17 cellular contexts compared by ENCODE assay signal in the genomic region with DNA sequence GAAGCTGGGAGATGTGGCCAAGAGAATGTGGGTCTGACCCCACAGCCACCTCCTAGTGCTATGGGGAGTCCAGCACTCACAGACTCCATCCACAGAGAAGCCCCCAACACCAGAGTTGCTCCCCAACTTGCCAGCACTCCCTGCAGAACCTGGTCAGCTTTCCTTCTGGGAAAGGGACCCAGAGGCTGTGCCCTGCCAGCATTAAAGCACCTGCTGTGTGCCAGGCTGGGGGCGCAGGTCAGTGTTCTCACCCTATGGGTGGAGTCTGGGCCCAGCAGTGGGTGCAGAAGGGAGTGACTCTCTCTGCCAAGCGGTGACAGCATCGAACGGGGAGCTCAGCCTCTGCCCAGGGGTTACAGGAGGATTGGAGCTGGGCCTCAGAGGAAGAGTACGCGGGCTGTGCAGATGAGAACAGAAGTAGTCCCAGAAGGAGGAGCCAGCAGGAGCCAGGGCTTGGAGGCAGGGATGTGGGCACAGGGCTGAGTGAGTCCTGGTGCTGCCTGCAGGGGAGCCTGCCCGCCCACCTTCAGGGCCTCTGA.
DNase-seq lines count a peak whose midpoint lies in the region; ATAC-seq, FAIRE-seq and TF ChIP-seq lines count a peak whose summit lies in the region.
"Had no signal": no experiment of that assay in that cellular context is flagged by ENCODE, and none has a peak within 500 bp of the region (broad histone marks: within the 10 kb centered on the region; RNA-seq: fewer than 3 reads in every experiment).

No MANE protein-coding gene starts in this region.

- H3K4me3 Mint-ChIP-seq in H9 (no peak overlapping the region), chondrocyte (ENCODE audit: unreplicated experiment) (no peak overlapping the region)
- H3K4me3 Mint-ChIP-seq in stimulated activated memory B cell treated with anti-CD40 and anti-IgM and Interleukin-4, amounts not matched to agents 10 μg/mL and 1 μg/mL and 100 μg/mL, for 72 hours = no peak overlapping the region
- H3K4me3 Mint-ChIP-seq: B cell; CD8-positive, alpha-beta T cell had no signal

- WGBS in H9 (ENCODE audit: extremely low coverage, insufficient read length, low lambda C conversion rate) = no CpG with 5 or more reads among the region's 7 CpGs
- 76 to 87% methylated on average over 7 of the region's 7 CpGs for WGBS in sigmoid colon, 2 donors

- no peak overlapping the region for H3K56ac ChIP-seq in H9 (ENCODE audit: insufficient read length, low read depth, low read length)

- H3K4ac ChIP-seq in H9 (ENCODE audit: low read depth, low read length) = no peak overlapping the region

- H3K9me3 Mint-ChIP-seq in H9 = no peaks in the 10 kb centered on the region
- no peaks in the 10 kb centered on the region for H3K9me3 Mint-ChIP-seq in chondrocyte (ENCODE audit: low read depth)
- no peaks in the 10 kb centered on the region for H3K9me3 Mint-ChIP-seq in stimulated activated memory B cell treated with anti-CD40 and anti-IgM and Interleukin-4, amounts not matched to agents 10 μg/mL and 1 μg/mL and 100 μg/mL, for 72 hours
- H3K9me3 Mint-ChIP-seq: CD8-positive, alpha-beta T cell had no signal

- H2AFZ ChIP-seq in H9 (ENCODE audit: low read length) = no peak overlapping the region
- H2AFZ ChIP-seq: GM23248 had no signal

- no peaks in the 10 kb centered on the region for H3K27me3 ChIP-seq in H9 (ENCODE audit: insufficient read depth, low read length)
- peaks cover 0 to 10% (median 2%) of the 10 kb centered on the region in 3 donors for H3K27me3 ChIP-seq in sigmoid colon
- H3K27me3 ChIP-seq: BLaER1 treated with 17β-estradiol and CSF1 and Interleukin-3, amounts not matched to agents 10 nM and 100 nM had no signal

- no peak for ATAC-seq in HG03342 (IDR thresholded peaks at IDR 0.05; ENCODE audit: unreplicated experiment)
- ATAC-seq in stimulated activated memory B cell treated with anti-CD40 and anti-IgM and Interleukin-4, amounts not matched to agents 10 μg/mL and 1 μg/mL and 100 μg/mL, for 72 hours = no peak
- ATAC-seq: CD8-positive, alpha-beta T cell; HCT116 had no signal

- no peaks in the 10 kb centered on the region for H3K79me1 ChIP-seq in H9 (ENCODE audit: insufficient read depth, low read depth, low read length, poor library complexity, severe bottlenecking)

- H3K27me3 Mint-ChIP-seq in H9 (ENCODE audit: low read depth) (no peaks in the 10 kb centered on the region; the same call in 1 of the 2 replicates), chondrocyte (ENCODE audit: low read depth) (peaks cover 6% of the 10 kb centered on the region)
- peaks cover 59% of the 10 kb centered on the region for H3K27me3 Mint-ChIP-seq in stimulated activated memory B cell treated with anti-CD40 and anti-IgM and Interleukin-4, amounts not matched to agents 10 μg/mL and 1 μg/mL and 100 μg/mL, for 72 hours

- no peaks in the 10 kb centered on the region for H3K79me2 ChIP-seq in H9 (ENCODE audit: insufficient read depth, low read length)

- H3K4me3 ChIP-seq in kidney (ENCODE audit: low read length in 2 of 2) (no peak overlapping the region), sigmoid colon (no peak overlapping the region)
- H3K4me3 ChIP-seq: BLaER1 treated with 17β-estradiol and CSF1 and Interleukin-3, amounts not matched to agents 10 nM and 100 nM; GM23248 had no signal

- no peak overlapping the region for H4K91ac ChIP-seq in H9 (ENCODE audit: insufficient read length, low read depth, low read length)

- no peak overlapping the region for H2AK5ac ChIP-seq in H9 (ENCODE audit: insufficient read length, low read length)

- H3K36me3 Mint-ChIP-seq in H9 (ENCODE audit: insufficient read depth in 1 of 3, low read depth in 3 of 3) = no peaks in the 10 kb centered on the region
- no peaks in the 10 kb centered on the region for H3K36me3 Mint-ChIP-seq in chondrocyte (ENCODE audit: low read depth)
- no peaks in the 10 kb centered on the region for H3K36me3 Mint-ChIP-seq in stimulated activated memory B cell treated with anti-CD40 and anti-IgM and Interleukin-4, amounts not matched to agents 10 μg/mL and 1 μg/mL and 100 μg/mL, for 72 hours
- H3K36me3 Mint-ChIP-seq: CD8-positive, alpha-beta T cell had no signal

- DNase-seq in H9 (no peak), chondrocyte (ENCODE audit: low spot score) (no peak), kidney (peak; percentile 47), sigmoid colon (peak; percentile 41), retina (no peak)
- DNase-seq: CD8-positive, alpha-beta T cell; GM23248 had no signal

- no peak overlapping the region for H3K23ac ChIP-seq in H9 (ENCODE audit: insufficient read length, low read depth, low read length)

- H2BK20ac ChIP-seq in H9 (ENCODE audit: low read depth, low read length, poor library complexity, severe bottlenecking) = no peak overlapping the region

- intact Hi-C loops in kidney (cut with DNase I) = no loop called here
- intact Hi-C loops in sigmoid colon (cut with DNase I) = no loop called here

- TF ChIP-seq EP300 in sigmoid colon (IDR thresholded peaks at IDR 0.05) = no peak

- H3K4me1 ChIP-seq in H9 (ENCODE audit: insufficient read depth, low read length) = no peaks in the 10 kb centered on the region
- H3K4me1 ChIP-seq in kidney (ENCODE audit: control insufficient read depth in 1 of 2, insufficient read depth in 1 of 2, low read depth in 1 of 2, low read length in 2 of 2) = no peaks in the 10 kb centered on the region
- H3K4me1 ChIP-seq in sigmoid colon = no peaks in the 10 kb centered on the region

- H3K27ac Mint-ChIP-seq in H9 (peak overlapping the region in 1 of 3 experiments; percentile 45; a peak in 1 of 7 replicates), chondrocyte (ENCODE audit: unreplicated experiment) (peak overlapping the region; percentile 41)
- H3K27ac Mint-ChIP-seq in stimulated activated memory B cell treated with anti-CD40 and anti-IgM and Interleukin-4, amounts not matched to agents 10 μg/mL and 1 μg/mL and 100 μg/mL, for 72 hours = no peak overlapping the region
- H3K27ac Mint-ChIP-seq: B cell; CD8-positive, alpha-beta T cell had no signal

- H2BK120ac ChIP-seq in H9 (ENCODE audit: low read depth, low read length, poor library complexity, severe bottlenecking) = no peak overlapping the region

- H3K4me1 Mint-ChIP-seq in H9 (peaks cover 0 to 9% of the 10 kb centered on the region in 2 experiments; a peak in 2 of 4 replicates), chondrocyte (ENCODE audit: low read depth) (no peaks in the 10 kb centered on the region)
- H3K4me1 Mint-ChIP-seq in stimulated activated memory B cell treated with anti-CD40 and anti-IgM and Interleukin-4, amounts not matched to agents 10 μg/mL and 1 μg/mL and 100 μg/mL, for 72 hours = no peaks in the 10 kb centered on the region
- H3K4me1 Mint-ChIP-seq: B cell had no signal

- no peak overlapping the region for H4K8ac ChIP-seq in H9 (replicated peaks; ENCODE audit: insufficient read length, low read depth, low read length)

- H3K9ac ChIP-seq in H9 (ENCODE audit: extremely low read depth, insufficient read length, low read length) (no peak overlapping the region), kidney (ENCODE audit: low read length in 2 of 2) (no peak overlapping the region)
- H3K9ac ChIP-seq: BLaER1 treated with 17β-estradiol and CSF1 and Interleukin-3, amounts not matched to agents 10 nM and 100 nM; GM23248 had no signal

- H3K14ac ChIP-seq in H9 (ENCODE audit: insufficient read depth, low read length) = 0 out of 2 replicates have a peak overlapping the region, but pooled peaks have one; percentile 34

- H3K4me2 ChIP-seq in H9 (ENCODE audit: insufficient read depth, insufficient read length, low read length) = no peak overlapping the region
- H3K4me2 ChIP-seq: BLaER1 treated with 17β-estradiol and CSF1 and Interleukin-3, amounts not matched to agents 10 nM and 100 nM had no signal

- no peak overlapping the region for H3T11ph ChIP-seq in H9 (ENCODE audit: low read length)

- no peaks in the 10 kb centered on the region for H3K23me2 ChIP-seq in H9 (ENCODE audit: insufficient read length, low read depth, low read length, poor library complexity, severe bottlenecking)

- no peak overlapping the region for H2BK5ac ChIP-seq in H9 (ENCODE audit: insufficient read length, low read length)

- FAIRE-seq in kidney (lab: Jason Lieb, UNC) = no peak
- FAIRE-seq: D721Med, G401.6, GM12891, GM19239, H54 had no signal

- H3K36me3 ChIP-seq in kidney (ENCODE audit: control insufficient read depth in 1 of 2, insufficient read depth in 2 of 2, low read length in 2 of 2) (no peaks in the 10 kb centered on the region), sigmoid colon (no peaks in the 10 kb centered on the region)
- H3K36me3 ChIP-seq: BLaER1 treated with 17β-estradiol and CSF1 and Interleukin-3, amounts not matched to agents 10 nM and 100 nM had no signal

- H3K9me3 ChIP-seq in H9 (ENCODE audit: control insufficient read depth, low read depth, low read length) = no peaks in the 10 kb centered on the region
- peaks cover 0 to 2% of the 10 kb centered on the region in 2 donors for H3K9me3 ChIP-seq in kidney (ENCODE audit: control insufficient read depth in 1 of 2, low read length in 2 of 2)
- H3K9me3 ChIP-seq in sigmoid colon = no peaks in the 10 kb centered on the region
- H3K9me3 ChIP-seq: BLaER1 treated with 17β-estradiol and CSF1 and Interleukin-3, amounts not matched to agents 10 nM and 100 nM had no signal

- no peak overlapping the region for H3K27ac ChIP-seq in H9 (ENCODE audit: insufficient read length, low read depth, low read length)
- no peak overlapping the region for H3K27ac ChIP-seq in kidney (ENCODE audit: low read depth in 2 of 2, low read length in 2 of 2)
- H3K27ac ChIP-seq in sigmoid colon = no peak overlapping the region
- H3K27ac ChIP-seq: BLaER1 treated with 17β-estradiol and CSF1 and Interleukin-3, amounts not matched to agents 10 nM and 100 nM; GM23248 had no signal

- no peak overlapping the region for H3K18ac ChIP-seq in H9 (ENCODE audit: insufficient read length, low read depth, low read length)

- TF ChIP-seq CTCF in H9 (conservative IDR thresholded peaks at IDR 0.05) = no peak
- TF ChIP-seq CTCF in chondrocyte (IDR thresholded peaks at IDR 0.05) = no peak
- TF ChIP-seq CTCF in kidney (IDR thresholded peaks at IDR 0.05; ENCODE audit: borderline replicate concordance, extremely low read depth, insufficient read depth) = no peak
- no peak for TF ChIP-seq CTCF in sigmoid colon (IDR thresholded peaks at IDR 0.05)

- no peak for TF ChIP-seq POLR2A in sigmoid colon (IDR thresholded peaks at IDR 0.05)

- H4K5ac ChIP-seq in H9 (ENCODE audit: insufficient read length, low read depth, low read length) = no peak overlapping the region

- H2BK15ac ChIP-seq in H9 (ENCODE audit: low read depth, low read length) = no peak overlapping the region

- no peaks in the 10 kb centered on the region for H4K20me1 ChIP-seq in H9 (ENCODE audit: control insufficient read depth, insufficient read depth, insufficient read length)
- H4K20me1 ChIP-seq: BLaER1 treated with 17β-estradiol and CSF1 and Interleukin-3, amounts not matched to agents 10 nM and 100 nM had no signal

- no peak overlapping the region for H2BK12ac ChIP-seq in H9 (ENCODE audit: insufficient read length, low read depth, low read length)

Comparison
In these comparisons a context has a peak if more than half of its experiments do, and no peak if none do; other contexts are left out.
1. DNase-seq: peak in kidney (single experiment) and sigmoid colon (single experiment); none in H9 (single experiment), chondrocyte (single experiment) and retina (single experiment).